ENCODE assay signal across 27 cellular contexts in genomic region chr2:136741471-136741870, GRCh38.
"Had no signal": no experiment of that assay in that cellular context is flagged by ENCODE, and none has a peak within 500 bp of the region (broad histone marks: within the 10 kb centered on the region; RNA-seq: fewer than 3 reads in every experiment).

No MANE protein-coding gene starts in this region.

- H3K4me3 ChIP-seq: stomach, suprapubic skin, testis, thoracic aorta, thyroid gland, tibial artery, tibial nerve, transverse colon, upper lobe of left lung, upper lobe of right lung, uterus, vagina had no signal

- H3K4me1 ChIP-seq: stomach, suprapubic skin, testis, thyroid gland, tibial nerve, transverse colon, upper lobe of left lung, upper lobe of right lung, uterus, vagina had no signal

- FAIRE-seq: urothelium cell line had no signal

- H3K36me3 ChIP-seq: stomach, suprapubic skin, thoracic aorta, thyroid gland, tibial artery, tibial nerve, transverse colon, upper lobe of left lung, upper lobe of right lung, uterus, vagina had no signal

- ATAC-seq: stimulated activated effector memory CD8-positive, alpha-beta T cell treated with anti-CD3 and anti-CD28 coated beads, Interleukin-12 subunit alpha, Interleukin-12 subunit beta, amount 100 ng/mL, for 72 hours; stimulated activated memory B cell treated with anti-CD40 and anti-IgM and Interleukin-4, amounts not matched to agents 10 μg/mL and 1 μg/mL and 100 μg/mL, for 72 hours; stimulated activated naive B cell treated with anti-CD40 and anti-IgM and Interleukin-4, amounts not matched to agents 10 μg/mL and 1 μg/mL and 100 μg/mL, for 72 hours; stimulated activated naive CD8-positive, alpha-beta T cell treated with anti-CD3 and anti-CD28 coated beads, Interleukin-15, amount 100 ng/mL, for 72 hours; stimulated activated naive CD8-positive, alpha-beta T cell treated with anti-CD3 and anti-CD28 coated beads, Interleukin-15, Interleukin-2, amounts not matched to agents 100 U/mL and 50 U/mL, for 24 hours; upper lobe of right lung had no signal

- DNase-seq: stimulated activated CD4-positive, alpha-beta T cell treated with anti-CD3 and anti-CD28 coated beads, Interleukin-2, amount 100 ng/mL, for 48 hours; stimulated activated CD4-positive, alpha-beta T cell treated with anti-CD3 and anti-CD28 coated beads, Interleukin-4, amount 100 ng/mL, for 1 hour; stimulated activated CD4-positive, alpha-beta T cell treated with anti-CD3 and anti-CD28 coated beads, Interleukin-4, amount 100 ng/mL, for 24 hours; stimulated activated CD4-positive, alpha-beta T cell treated with anti-CD3 and anti-CD28 coated beads, Interleukin-4, amount 100 ng/mL, for 4 hours; stimulated activated CD8-positive, alpha-beta memory T cell treated with anti-CD3 and anti-CD28 coated beads, Interleukin-4, amount 100 ng/mL, for 48 hours; stimulated activated naive B cell treated with anti-CD40 and anti-IgM and Interleukin-4, amounts not matched to agents 10 μg/mL and 1 μg/mL and 100 μg/mL, for 72 hours; stimulated activated naive CD4-positive, alpha-beta T cell; stimulated activated naive CD4-positive, alpha-beta T cell treated with Interleukin-2 at 50 U/mL for 16 hours; stimulated activated naive CD8-positive, alpha-beta T cell treated with anti-CD3 and anti-CD28 coated beads, Interleukin-15, amount 100 ng/mL, for 72 hours; stimulated activated naive CD8-positive, alpha-beta T cell treated with anti-CD3 and anti-CD28 coated beads, Interleukin-15, Interleukin-2, amounts not matched to agents 100 U/mL and 50 U/mL, for 24 hours; stomach; substantia nigra; testis; thyroid gland; tibial artery; transverse colon; trophoblast cell; upper lobe of left lung; upper lobe of right lung; uterus had no signal

- H3K27ac ChIP-seq: stomach, suprapubic skin, testis, thoracic aorta, thyroid gland, tibial artery, tibial nerve, transverse colon, upper lobe of left lung, upper lobe of right lung, uterus, vagina had no signal

- H3K27me3 ChIP-seq: testis, thyroid gland, tibial artery, tibial nerve, transverse colon, upper lobe of left lung, upper lobe of right lung, uterus, vagina had no signal

- H3K9me3 ChIP-seq: stomach, suprapubic skin, testis, thoracic aorta, thyroid gland, tibial artery, tibial nerve, transverse colon, upper lobe of left lung, upper lobe of right lung, uterus, vagina had no signal
